Comparison of ENCODE assay signal across 14 cellular contexts in genomic region chr19:40611900-40612698, GRCh38. TPM values are rescaled to one million over a fixed set of nuclear protein-coding genes. Genes with fewer than 3 reads are reported as not detected.
DNase-seq lines count a peak whose midpoint lies in the region; ATAC-seq, FAIRE-seq and TF ChIP-seq lines count a peak whose summit lies in the region.
"Had no signal": no experiment of that assay in that cellular context is flagged by ENCODE, and none has a peak within 500 bp of the region (broad histone marks: within the 10 kb centered on the region; RNA-seq: fewer than 3 reads in every experiment).

No MANE protein-coding gene starts in this region.

- peaks cover 0 to 5% of the 10 kb centered on the region in 2 donors for H3K36me3 ChIP-seq in esophagus (ENCODE audit: control insufficient read depth in 2 of 2, insufficient read depth in 2 of 2, low read length in 1 of 2)
- no peaks in the 10 kb centered on the region for H3K36me3 ChIP-seq in suprapubic skin
- H3K36me3 ChIP-seq: sigmoid colon had no signal

- DNase-seq in activated T-cell treated with anti-CD3 and anti-CD28 coated beads, Interleukin-2, amount 50 U/mL, for 24 hours: no peak
- DNase-seq in activated T-cell treated with anti-CD3 and anti-CD28 coated beads for 4 hours: no peak
- DNase-seq in activated CD4-positive, alpha-beta memory T cell treated with anti-CD3 and anti-CD28 coated beads, Interleukin-2, amount 10 ng/mL, durations not matched to agents 7 days and 5 days: no peak
- DNase-seq in suprapubic skin (ENCODE audit: low spot score in 2 of 2): no peak
- DNase-seq in frontal cortex (ENCODE audit: low spot score in 2 of 2): no peak
- DNase-seq in activated CD4-positive, CD25-positive, alpha-beta regulatory T cell (lab: John Stamatoyannopoulos, UW): no peak
- DNase-seq: erythroblast, NCI-H2107, sigmoid colon had no signal

- H3K4me1 ChIP-seq in esophagus (ENCODE audit: control insufficient read depth in 2 of 2, insufficient read depth in 2 of 2, low read length in 1 of 2) (peaks cover 3 to 42% of the 10 kb centered on the region in 2 donors), suprapubic skin (peaks cover 85% of the 10 kb centered on the region)

- H3K9me3 Mint-ChIP-seq in activated T-cell treated with anti-CD3 and anti-CD28 coated beads, Interleukin-2, amount 50 U/mL, for 24 hours: no peaks in the 10 kb centered on the region
- H3K9me3 Mint-ChIP-seq in activated CD4-positive, alpha-beta memory T cell treated with anti-CD3 and anti-CD28 coated beads, Interleukin-2, amount 10 ng/mL, durations not matched to agents 7 days and 5 days: no peaks in the 10 kb centered on the region

- CTCF ChIA-PET in activated CD4-positive, alpha-beta memory T cell treated with anti-CD3 and anti-CD28 coated beads, Interleukin-2, amount 10 ng/mL, durations not matched to agents 7 days and 5 days (lab: Charles Lee): no interaction called here

- peaks cover 30% of the 10 kb centered on the region for H3K36me3 Mint-ChIP-seq in activated T-cell treated with anti-CD3 and anti-CD28 coated beads, Interleukin-2, amount 50 U/mL, for 24 hours (ENCODE audit: low read depth)
- peaks cover 17% of the 10 kb centered on the region for H3K36me3 Mint-ChIP-seq in activated CD4-positive, alpha-beta memory T cell treated with anti-CD3 and anti-CD28 coated beads, Interleukin-2, amount 10 ng/mL, durations not matched to agents 7 days and 5 days (ENCODE audit: low read depth)

- H3K27ac Mint-ChIP-seq in activated T-cell treated with anti-CD3 and anti-CD28 coated beads, Interleukin-2, amount 50 U/mL, for 24 hours: peak overlapping the region; percentile 100
- H3K27ac Mint-ChIP-seq in activated CD4-positive, alpha-beta memory T cell treated with anti-CD3 and anti-CD28 coated beads, Interleukin-2, amount 10 ng/mL, durations not matched to agents 7 days and 5 days: peak overlapping the region; percentile 96
- H3K27ac Mint-ChIP-seq: brain had no signal

- peak overlapping the region; percentile 94 for H3K4me3 Mint-ChIP-seq in activated T-cell treated with anti-CD3 and anti-CD28 coated beads, Interleukin-2, amount 50 U/mL, for 24 hours
- H3K4me3 Mint-ChIP-seq in activated CD4-positive, alpha-beta memory T cell treated with anti-CD3 and anti-CD28 coated beads, Interleukin-2, amount 10 ng/mL, durations not matched to agents 7 days and 5 days: peak overlapping the region; percentile 77

- no peak for TF ChIP-seq EP300 in suprapubic skin (IDR thresholded peaks at IDR 0.05)

- POLR2A ChIA-PET in activated CD4-positive, alpha-beta memory T cell treated with anti-CD3 and anti-CD28 coated beads, Interleukin-2, amount 10 ng/mL, durations not matched to agents 7 days and 5 days (lab: Charles Lee): interaction anchor here (4.6 kb wide), 1 partner anchor 8 kb away, joined by 53 read pairs; no protein-coding TSS in a partner anchor

- TF ChIP-seq POLR2A in suprapubic skin (IDR thresholded peaks at IDR 0.05): no peak

- H3K4me3 ChIP-seq in esophagus (ENCODE audit: low read depth in 1 of 2, low read length in 2 of 2) (no peak overlapping the region), suprapubic skin (no peak overlapping the region)
- H3K4me3 ChIP-seq: sigmoid colon, thoracic aorta had no signal

- no peaks in the 10 kb centered on the region for H3K27me3 Mint-ChIP-seq in activated T-cell treated with anti-CD3 and anti-CD28 coated beads, Interleukin-2, amount 50 U/mL, for 24 hours
- no peaks in the 10 kb centered on the region for H3K27me3 Mint-ChIP-seq in activated CD4-positive, alpha-beta memory T cell treated with anti-CD3 and anti-CD28 coated beads, Interleukin-2, amount 10 ng/mL, durations not matched to agents 7 days and 5 days

- 86% methylated on average over 10 of the region's 10 CpGs for WGBS in esophagus, 2 donors
- 92% methylated on average over 7 of the region's 10 CpGs for WGBS in suprapubic skin

- no peak for TF ChIP-seq CTCF in suprapubic skin (IDR thresholded peaks at IDR 0.05)

- H3K4me1 Mint-ChIP-seq in activated T-cell treated with anti-CD3 and anti-CD28 coated beads, Interleukin-2, amount 50 U/mL, for 24 hours (ENCODE audit: low read depth): peaks cover 69% of the 10 kb centered on the region
- peaks cover 68% of the 10 kb centered on the region for H3K4me1 Mint-ChIP-seq in activated CD4-positive, alpha-beta memory T cell treated with anti-CD3 and anti-CD28 coated beads, Interleukin-2, amount 10 ng/mL, durations not matched to agents 7 days and 5 days

- H3K27ac ChIP-seq in esophagus (ENCODE audit: low read depth in 2 of 2, low read length in 1 of 2): peak overlapping the region; percentile 95 to 98
- peak overlapping the region; percentile 83 for H3K27ac ChIP-seq in suprapubic skin

- no peaks in the 10 kb centered on the region for H3K9me3 ChIP-seq in esophagus (ENCODE audit: control insufficient read depth in 2 of 2, insufficient read depth in 1 of 2, low read depth in 1 of 2, low read length in 1 of 2)
- no peaks in the 10 kb centered on the region for H3K9me3 ChIP-seq in suprapubic skin
- H3K9me3 ChIP-seq: sigmoid colon, thoracic aorta had no signal

- no peak for ATAC-seq in HG02763 (IDR thresholded peaks at IDR 0.05; ENCODE audit: unreplicated experiment)

- H3K27me3 ChIP-seq in esophagus (ENCODE audit: control insufficient read depth in 1 of 2, insufficient read depth in 2 of 2, low read length in 2 of 2) (no peaks in the 10 kb centered on the region), suprapubic skin (no peaks in the 10 kb centered on the region)

- no peak for FAIRE-seq in frontal cortex (lab: Jason Lieb, UNC)
- FAIRE-seq: GM18507 had no signal

RNA-seq across cellular contexts. Expression of gene LTBP4, which starts 10.9 kb away (rescaled TPM):
- total RNA-seq in activated CD4-positive, alpha-beta memory T cell treated with anti-CD3 and anti-CD28 coated beads, Interleukin-2, amount 10 ng/mL, durations not matched to agents 7 days and 5 days: 100 to 1,000 TPM; 121 to 122 TPM
- 100 to 1,000 TPM in 1 of 2 donors, 10 to 100 TPM in 1; 69.9 to 117 TPM for polyA plus RNA-seq in esophagus
- total RNA-seq in suprapubic skin (100 to 1,000 TPM; 108 to 236 (median 121) TPM), frontal cortex (25.3 TPM)

RNA-seq across cellular contexts. Expression of gene SHKBP1, which starts 35.4 kb away (rescaled TPM):
- total RNA-seq in activated CD4-positive, alpha-beta memory T cell treated with anti-CD3 and anti-CD28 coated beads, Interleukin-2, amount 10 ng/mL, durations not matched to agents 7 days and 5 days: 100 to 1,000 TPM; 139 to 150 TPM
- 10 to 100 TPM; 47.9 to 53.6 TPM for polyA plus RNA-seq in esophagus
- total RNA-seq in suprapubic skin (10 to 100 TPM; 42.2 to 58.3 (median 51.1) TPM), frontal cortex (1.6 TPM)

Comparison
In these comparisons a context has a peak if more than half of its experiments do, and no peak if none do; other contexts are left out.
1. RNA of gene SHKBP1, which starts 35.4 kb away (total RNA-seq): 139 to 150 TPM in activated CD4-positive, alpha-beta memory T cell treated with anti-CD3 and anti-CD28 coated beads, Interleukin-2, amount 10 ng/mL, durations not matched to agents 7 days and 5 days and 42.2 to 58.3 TPM in suprapubic skin; 1.6 TPM in frontal cortex (single experiment); every median in the first group is over 10 times any median in the second.